In genomic region chr1:111739984-111740765, GRCh38 we compare ENCODE assay signal across 2 cellular contexts.
TF ChIP-seq lines count a peak whose summit lies in the region.

No MANE protein-coding gene starts in this region.

TF ChIP-seq in HEK293, 187 proteins besides CTCF, POLR2A, EP300 and RAD21 (continued from another document):
- TF ChIP-seq, protein P1, sequence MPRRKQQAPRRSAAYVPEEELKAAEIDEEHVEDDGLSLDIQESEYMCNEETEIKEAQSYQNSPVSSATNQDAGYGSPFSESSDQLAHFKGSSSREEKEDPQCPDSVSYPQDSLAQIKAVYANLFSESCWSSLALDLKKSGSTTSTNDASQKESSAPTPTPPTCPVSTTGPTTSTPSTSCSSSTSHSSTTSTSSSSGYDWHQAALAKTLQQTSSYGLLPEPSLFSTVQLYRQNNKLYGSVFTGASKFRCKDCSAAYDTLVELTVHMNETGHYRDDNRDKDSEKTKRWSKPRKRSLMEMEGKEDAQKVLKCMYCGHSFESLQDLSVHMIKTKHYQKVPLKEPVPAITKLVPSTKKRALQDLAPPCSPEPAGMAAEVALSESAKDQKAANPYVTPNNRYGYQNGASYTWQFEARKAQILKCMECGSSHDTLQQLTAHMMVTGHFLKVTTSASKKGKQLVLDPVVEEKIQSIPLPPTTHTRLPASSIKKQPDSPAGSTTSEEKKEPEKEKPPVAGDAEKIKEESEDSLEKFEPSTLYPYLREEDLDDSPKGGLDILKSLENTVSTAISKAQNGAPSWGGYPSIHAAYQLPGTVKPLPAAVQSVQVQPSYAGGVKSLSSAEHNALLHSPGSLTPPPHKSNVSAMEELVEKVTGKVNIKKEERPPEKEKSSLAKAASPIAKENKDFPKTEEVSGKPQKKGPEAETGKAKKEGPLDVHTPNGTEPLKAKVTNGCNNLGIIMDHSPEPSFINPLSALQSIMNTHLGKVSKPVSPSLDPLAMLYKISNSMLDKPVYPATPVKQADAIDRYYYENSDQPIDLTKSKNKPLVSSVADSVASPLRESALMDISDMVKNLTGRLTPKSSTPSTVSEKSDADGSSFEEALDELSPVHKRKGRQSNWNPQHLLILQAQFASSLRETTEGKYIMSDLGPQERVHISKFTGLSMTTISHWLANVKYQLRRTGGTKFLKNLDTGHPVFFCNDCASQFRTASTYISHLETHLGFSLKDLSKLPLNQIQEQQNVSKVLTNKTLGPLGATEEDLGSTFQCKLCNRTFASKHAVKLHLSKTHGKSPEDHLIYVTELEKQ (tag by site-specific recombination; IDR thresholded peaks at IDR 0.05; ENCODE audit: borderline replicate concordance) = no peak
- TF ChIP-seq ZSCAN30 (tag by site-specific recombination; IDR thresholded peaks at IDR 0.05) = no peak
- no peak for TF ChIP-seq ZNF596 (tag by site-specific recombination; IDR thresholded peaks at IDR 0.05)
- TF ChIP-seq ZEB2 (tag by site-specific recombination; IDR thresholded peaks at IDR 0.05) = no peak
- no peak for TF ChIP-seq ZBTB17 (tag by site-specific recombination; IDR thresholded peaks at IDR 0.05)

TF ChIP-seq in HepG2, 621 proteins besides CTCF, POLR2A, EP300 and RAD21 (continued from another document and continues in another):
- TF ChIP-seq ZBTB43 (CRISPR knock-in tag; conservative IDR thresholded peaks at IDR 0.05) = no peak
- TF ChIP-seq ZNF318 (CRISPR knock-in tag; IDR thresholded peaks at IDR 0.05) = no peak
- peak; percentile 22; the same call in 1 of the 2 replicates for TF ChIP-seq ZNF460 (CRISPR knock-in tag; IDR thresholded peaks at IDR 0.05; ENCODE audit: borderline replicate concordance)
- no peak for TF ChIP-seq TOPORS (CRISPR knock-in tag; IDR thresholded peaks at IDR 0.05)
- TF ChIP-seq, protein P2, sequence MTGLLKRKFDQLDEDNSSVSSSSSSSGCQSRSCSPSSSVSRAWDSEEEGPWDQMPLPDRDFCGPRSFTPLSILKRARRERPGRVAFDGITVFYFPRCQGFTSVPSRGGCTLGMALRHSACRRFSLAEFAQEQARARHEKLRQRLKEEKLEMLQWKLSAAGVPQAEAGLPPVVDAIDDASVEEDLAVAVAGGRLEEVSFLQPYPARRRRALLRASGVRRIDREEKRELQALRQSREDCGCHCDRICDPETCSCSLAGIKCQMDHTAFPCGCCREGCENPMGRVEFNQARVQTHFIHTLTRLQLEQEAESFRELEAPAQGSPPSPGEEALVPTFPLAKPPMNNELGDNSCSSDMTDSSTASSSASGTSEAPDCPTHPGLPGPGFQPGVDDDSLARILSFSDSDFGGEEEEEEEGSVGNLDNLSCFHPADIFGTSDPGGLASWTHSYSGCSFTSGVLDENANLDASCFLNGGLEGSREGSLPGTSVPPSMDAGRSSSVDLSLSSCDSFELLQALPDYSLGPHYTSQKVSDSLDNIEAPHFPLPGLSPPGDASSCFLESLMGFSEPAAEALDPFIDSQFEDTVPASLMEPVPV (CRISPR knock-in tag; IDR thresholded peaks at IDR 0.05) = no peak
- TF ChIP-seq, protein P3, sequence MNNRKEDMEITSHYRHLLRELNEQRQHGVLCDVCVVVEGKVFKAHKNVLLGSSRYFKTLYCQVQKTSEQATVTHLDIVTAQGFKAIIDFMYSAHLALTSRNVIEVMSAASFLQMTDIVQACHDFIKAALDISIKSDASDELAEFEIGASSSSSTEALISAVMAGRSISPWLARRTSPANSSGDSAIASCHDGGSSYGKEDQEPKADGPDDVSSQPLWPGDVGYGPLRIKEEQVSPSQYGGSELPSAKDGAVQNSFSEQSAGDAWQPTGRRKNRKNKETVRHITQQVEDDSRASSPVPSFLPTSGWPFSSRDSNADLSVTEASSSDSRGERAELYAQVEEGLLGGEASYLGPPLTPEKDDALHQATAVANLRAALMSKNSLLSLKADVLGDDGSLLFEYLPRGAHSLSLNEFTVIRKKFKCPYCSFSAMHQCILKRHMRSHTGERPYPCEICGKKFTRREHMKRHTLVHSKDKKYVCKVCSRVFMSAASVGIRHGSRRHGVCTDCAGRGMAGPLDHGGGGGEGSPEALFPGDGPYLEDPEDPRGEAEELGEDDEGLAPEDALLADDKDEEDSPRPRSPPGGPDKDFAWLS (CRISPR knock-in tag; IDR thresholded peaks at IDR 0.05; ENCODE audit: borderline replicate concordance) = no peak
- TF ChIP-seq TBP (CRISPR knock-in tag; IDR thresholded peaks at IDR 0.05) = no peak
- no peak for TF ChIP-seq ZNF557 (CRISPR knock-in tag; IDR thresholded peaks at IDR 0.05)
- no peak for TF ChIP-seq TARDBP (CRISPR knock-in tag; IDR thresholded peaks at IDR 0.05)
- TF ChIP-seq, protein P4, sequence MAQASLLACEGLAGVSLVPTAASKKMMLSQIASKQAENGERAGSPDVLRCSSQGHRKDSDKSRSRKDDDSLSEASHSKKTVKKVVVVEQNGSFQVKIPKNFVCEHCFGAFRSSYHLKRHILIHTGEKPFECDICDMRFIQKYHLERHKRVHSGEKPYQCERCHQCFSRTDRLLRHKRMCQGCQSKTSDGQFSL (CRISPR knock-in tag; IDR thresholded peaks at IDR 0.05) = peak; percentile 79
- TF ChIP-seq, protein P5, sequence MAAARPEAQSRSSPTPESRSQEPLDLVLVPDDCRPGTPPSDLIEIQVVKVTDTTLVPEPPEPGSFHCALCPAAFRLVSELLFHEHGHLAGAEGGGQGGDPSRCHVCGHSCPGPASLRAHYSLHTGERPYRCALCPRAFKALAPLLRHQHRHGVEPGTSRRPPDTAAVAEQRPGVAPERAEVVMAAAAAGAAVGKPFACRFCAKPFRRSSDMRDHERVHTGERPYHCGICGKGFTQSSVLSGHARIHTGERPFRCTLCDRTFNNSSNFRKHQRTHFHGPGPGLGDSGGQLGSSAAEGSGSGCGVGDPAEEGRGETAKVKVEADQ (CRISPR knock-in tag; IDR thresholded peaks at IDR 0.05; ENCODE audit: borderline replicate concordance) = no peak
- peak; percentile 31; the same call in 1 of the 2 replicates for TF ChIP-seq ZNF263 (CRISPR knock-in tag; IDR thresholded peaks at IDR 0.05)
- TF ChIP-seq, protein P6, sequence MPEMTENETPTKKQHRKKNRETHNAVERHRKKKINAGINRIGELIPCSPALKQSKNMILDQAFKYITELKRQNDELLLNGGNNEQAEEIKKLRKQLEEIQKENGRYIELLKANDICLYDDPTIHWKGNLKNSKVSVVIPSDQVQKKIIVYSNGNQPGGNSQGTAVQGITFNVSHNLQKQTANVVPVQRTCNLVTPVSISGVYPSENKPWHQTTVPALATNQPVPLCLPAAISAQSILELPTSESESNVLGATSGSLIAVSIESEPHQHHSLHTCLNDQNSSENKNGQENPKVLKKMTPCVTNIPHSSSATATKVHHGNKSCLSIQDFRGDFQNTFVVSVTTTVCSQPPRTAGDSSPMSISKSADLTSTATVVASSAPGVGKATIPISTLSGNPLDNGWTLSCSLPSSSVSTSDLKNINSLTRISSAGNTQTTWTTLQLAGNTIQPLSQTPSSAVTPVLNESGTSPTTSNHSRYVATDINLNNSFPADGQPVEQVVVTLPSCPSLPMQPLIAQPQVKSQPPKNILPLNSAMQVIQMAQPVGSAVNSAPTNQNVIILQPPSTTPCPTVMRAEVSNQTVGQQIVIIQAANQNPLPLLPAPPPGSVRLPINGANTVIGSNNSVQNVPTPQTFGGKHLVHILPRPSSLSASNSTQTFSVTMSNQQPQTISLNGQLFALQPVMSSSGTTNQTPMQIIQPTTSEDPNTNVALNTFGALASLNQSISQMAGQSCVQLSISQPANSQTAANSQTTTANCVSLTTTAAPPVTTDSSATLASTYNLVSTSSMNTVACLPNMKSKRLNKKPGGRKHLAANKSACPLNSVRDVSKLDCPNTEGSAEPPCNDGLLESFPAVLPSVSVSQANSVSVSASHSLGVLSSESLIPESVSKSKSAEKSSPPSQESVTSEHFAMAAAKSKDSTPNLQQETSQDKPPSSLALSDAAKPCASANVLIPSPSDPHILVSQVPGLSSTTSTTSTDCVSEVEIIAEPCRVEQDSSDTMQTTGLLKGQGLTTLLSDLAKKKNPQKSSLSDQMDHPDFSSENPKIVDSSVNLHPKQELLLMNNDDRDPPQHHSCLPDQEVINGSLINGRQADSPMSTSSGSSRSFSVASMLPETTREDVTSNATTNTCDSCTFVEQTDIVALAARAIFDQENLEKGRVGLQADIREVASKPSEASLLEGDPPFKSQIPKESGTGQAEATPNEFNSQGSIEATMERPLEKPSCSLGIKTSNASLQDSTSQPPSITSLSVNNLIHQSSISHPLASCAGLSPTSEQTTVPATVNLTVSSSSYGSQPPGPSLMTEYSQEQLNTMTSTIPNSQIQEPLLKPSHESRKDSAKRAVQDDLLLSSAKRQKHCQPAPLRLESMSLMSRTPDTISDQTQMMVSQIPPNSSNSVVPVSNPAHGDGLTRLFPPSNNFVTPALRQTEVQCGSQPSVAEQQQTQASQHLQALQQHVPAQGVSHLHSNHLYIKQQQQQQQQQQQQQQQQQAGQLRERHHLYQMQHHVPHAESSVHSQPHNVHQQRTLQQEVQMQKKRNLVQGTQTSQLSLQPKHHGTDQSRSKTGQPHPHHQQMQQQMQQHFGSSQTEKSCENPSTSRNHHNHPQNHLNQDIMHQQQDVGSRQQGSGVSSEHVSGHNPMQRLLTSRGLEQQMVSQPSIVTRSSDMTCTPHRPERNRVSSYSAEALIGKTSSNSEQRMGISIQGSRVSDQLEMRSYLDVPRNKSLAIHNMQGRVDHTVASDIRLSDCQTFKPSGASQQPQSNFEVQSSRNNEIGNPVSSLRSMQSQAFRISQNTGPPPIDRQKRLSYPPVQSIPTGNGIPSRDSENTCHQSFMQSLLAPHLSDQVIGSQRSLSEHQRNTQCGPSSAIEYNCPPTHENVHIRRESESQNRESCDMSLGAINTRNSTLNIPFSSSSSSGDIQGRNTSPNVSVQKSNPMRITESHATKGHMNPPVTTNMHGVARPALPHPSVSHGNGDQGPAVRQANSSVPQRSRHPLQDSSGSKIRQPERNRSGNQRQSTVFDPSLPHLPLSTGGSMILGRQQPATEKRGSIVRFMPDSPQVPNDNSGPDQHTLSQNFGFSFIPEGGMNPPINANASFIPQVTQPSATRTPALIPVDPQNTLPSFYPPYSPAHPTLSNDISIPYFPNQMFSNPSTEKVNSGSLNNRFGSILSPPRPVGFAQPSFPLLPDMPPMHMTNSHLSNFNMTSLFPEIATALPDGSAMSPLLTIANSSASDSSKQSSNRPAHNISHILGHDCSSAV (CRISPR knock-in tag; IDR thresholded peaks at IDR 0.05; ENCODE audit: borderline replicate concordance) = no peak
